8 cellular contexts compared by ENCODE assay signal in genomic region chr19:11964858-11965645, GRCh38. TPM values are rescaled to one million over a fixed set of nuclear protein-coding genes. Genes with fewer than 3 reads are reported as not detected.
A peak's percentile ranks its signal among the peaks of the same experiment; 100 is the strongest.
DNase-seq lines count a peak whose midpoint lies in the region; ATAC-seq, FAIRE-seq and TF ChIP-seq lines count a peak whose summit lies in the region.

TSS of gene ZNF763 (plus strand) at chr19:11965040. CDS start at chr19:11965209, 169 bp downstream.

- CTCF ChIA-PET in CD4-positive, alpha-beta memory T cell (lab: Charles Lee; ENCODE audit: partially characterized antibody): interaction anchor here (0.9 to 5.5 kb wide), 12 partner anchors 10 to 167 kb away, joined by 3 to 104 read pairs (median 8); partner anchors contain the start of genes ZNF439, ZNF491 and ZNF700

- H3K36me3 Mint-ChIP-seq in CD4-positive, alpha-beta memory T cell: peaks cover 1 to 15% of the 10 kb centered on the region in 2 donors
- peaks cover 6% of the 10 kb centered on the region for H3K36me3 Mint-ChIP-seq in natural killer cell treated with Interleukin-12 subunit alpha and Interleukin-12 subunit beta and Interleukin-15 and Interleukin-18, amount 100 ng/mL, for 72 hours

- no peak for TF ChIP-seq CTCF in GM20000 (IDR thresholded peaks at IDR 0.05; ENCODE audit: extremely low read depth, missing control alignments)
- no peak for TF ChIP-seq CTCF in fibroblast of the aortic adventitia (IDR thresholded peaks at IDR 0.05; ENCODE audit: insufficient read depth, low read length)

- H3K27ac ChIP-seq in CD4-positive, alpha-beta memory T cell (ENCODE audit: low read depth, low read length): peak within 1 kb of the TSS; percentile 91

- peaks cover 0 to 2% (median 0%) of the 10 kb centered on the region in 8 donors for H3K9me3 Mint-ChIP-seq in CD4-positive, alpha-beta memory T cell
- H3K9me3 Mint-ChIP-seq in natural killer cell treated with Interleukin-12 subunit alpha and Interleukin-12 subunit beta and Interleukin-15 and Interleukin-18, amount 100 ng/mL, for 72 hours: no peaks in the 10 kb centered on the region

- intact Hi-C loops in CD4-positive, alpha-beta memory T cell (cut with micrococcal nuclease): loop anchor here (1.0 kb wide), 5 partner anchors 23 to 176 kb away; no protein-coding TSS in a partner anchor

- peak within 1 kb of the TSS; percentile 79 to 86 for H3K4me3 ChIP-seq in CD4-positive, alpha-beta memory T cell (ENCODE audit: low read length in 2 of 2)
- H3K4me3 ChIP-seq in fibroblast of the aortic adventitia (ENCODE audit: low read depth, low read length): peak within 1 kb of the TSS; percentile 83

- peaks cover 16 to 32% (median 26%) of the 10 kb centered on the region in 4 donors for H3K4me1 Mint-ChIP-seq in CD4-positive, alpha-beta memory T cell
- H3K4me1 Mint-ChIP-seq in natural killer cell treated with Interleukin-12 subunit alpha and Interleukin-12 subunit beta and Interleukin-15 and Interleukin-18, amount 100 ng/mL, for 72 hours (ENCODE audit: low read depth in 2 of 2): peaks cover 21% of the 10 kb centered on the region in 2 donors

- POLR2A ChIA-PET in CD4-positive, alpha-beta memory T cell (lab: Charles Lee; ENCODE audit: partially characterized antibody): interaction anchor here (0.6 to 4.1 kb wide), 13 partner anchors 10 to 368 kb away, joined by 3 to 84 read pairs (median 4); partner anchors contain the start of genes ZNF20, ZNF433, ZNF440 and ZNF491

- peak within 1 kb of the TSS; percentile 92 to 97 (median 96) for H3K27ac Mint-ChIP-seq in CD4-positive, alpha-beta memory T cell
- peak within 1 kb of the TSS; percentile 82 to 87 for H3K27ac Mint-ChIP-seq in natural killer cell treated with Interleukin-12 subunit alpha and Interleukin-12 subunit beta and Interleukin-15 and Interleukin-18, amount 100 ng/mL, for 72 hours

- no peaks in the 10 kb centered on the region for H3K27me3 Mint-ChIP-seq in CD4-positive, alpha-beta memory T cell
- H3K27me3 Mint-ChIP-seq in natural killer cell treated with Interleukin-12 subunit alpha and Interleukin-12 subunit beta and Interleukin-15 and Interleukin-18, amount 100 ng/mL, for 72 hours: no peaks in the 10 kb centered on the region

- no peaks in the 10 kb centered on the region for H3K27me3 ChIP-seq in CD4-positive, alpha-beta memory T cell (ENCODE audit: insufficient read depth, low read length)

- H3K4me1 ChIP-seq in CD4-positive, alpha-beta memory T cell (ENCODE audit: insufficient read depth, low read length): peaks cover 21% of the 10 kb centered on the region

- peak; percentile 83 to 93 (median 85) for DNase-seq in CD4-positive, alpha-beta memory T cell
- peak; percentile 92 for DNase-seq in GM20000 (ENCODE audit: low spot score)
- DNase-seq in HTR-8/SVneo (ENCODE audit: insufficient read length, low spot score): peak; percentile 86
- DNase-seq in RPMI8226: peak; percentile 94
- peak; percentile 87 for DNase-seq in activated effector memory CD4-positive, alpha-beta T cell treated with Interleukin-2 at 50 U/mL for 16 hours
- DNase-seq in fibroblast of the aortic adventitia (ENCODE audit: low read depth): peak; percentile 73
- DNase-seq in natural killer cell treated with Interleukin-12 subunit alpha and Interleukin-12 subunit beta and Interleukin-15 and Interleukin-18, amount 100 ng/mL, for 72 hours (ENCODE audit: low spot score): peak; percentile 90
- DNase-seq in stimulated activated naive CD4-positive, alpha-beta T cell (lab: John Stamatoyannopoulos, UW): peak; percentile 73 to 90 (median 82)

- FAIRE-seq in HTR-8/SVneo (lab: Jason Lieb, UNC): peak; percentile 84

- H3K4me3 Mint-ChIP-seq in CD4-positive, alpha-beta memory T cell: peak within 1 kb of the TSS; percentile 93 to 98 (median 96)
- peak within 1 kb of the TSS; percentile 88 for H3K4me3 Mint-ChIP-seq in natural killer cell treated with Interleukin-12 subunit alpha and Interleukin-12 subunit beta and Interleukin-15 and Interleukin-18, amount 100 ng/mL, for 72 hours

- H3K36me3 ChIP-seq in CD4-positive, alpha-beta memory T cell (ENCODE audit: insufficient read depth, low read length): no peaks in the 10 kb centered on the region

- ATAC-seq in natural killer cell treated with Interleukin-12 subunit alpha and Interleukin-12 subunit beta and Interleukin-15 and Interleukin-18, amount 100 ng/mL, for 72 hours: peak; percentile 97

- H3K9me3 ChIP-seq in CD4-positive, alpha-beta memory T cell (ENCODE audit: control insufficient read depth in 1 of 2, low read length in 2 of 2): no peaks in the 10 kb centered on the region

RNA-seq across cellular contexts. Expression of gene ZNF763, which starts in this region (rescaled TPM):
- total RNA-seq in CD4-positive, alpha-beta memory T cell: 10 to 100 TPM; 14.3 to 16.4 TPM
- polyA plus RNA-seq in CD4-positive, alpha-beta memory T cell: 1 to 10 TPM; 2.6 to 3.7 TPM
- 0.27 and 3.4 TPM in 2 replicates for total RNA-seq in fibroblast of the aortic adventitia (ENCODE audit: low replicate concordance)
- 1 to 10 TPM; 2.9 to 4.0 TPM for total RNA-seq in natural killer cell treated with Interleukin-12 subunit alpha and Interleukin-12 subunit beta and Interleukin-15 and Interleukin-18, amount 100 ng/mL, for 72 hours

Comparison
In these comparisons a context has a peak if more than half of its experiments do, and no peak if none do; other contexts are left out.
1. Peak in every context shown above with its lines: DNase-seq, ATAC-seq, H3K4me3 ChIP-seq and H3K27ac ChIP-seq.